In the genomic region with DNA sequence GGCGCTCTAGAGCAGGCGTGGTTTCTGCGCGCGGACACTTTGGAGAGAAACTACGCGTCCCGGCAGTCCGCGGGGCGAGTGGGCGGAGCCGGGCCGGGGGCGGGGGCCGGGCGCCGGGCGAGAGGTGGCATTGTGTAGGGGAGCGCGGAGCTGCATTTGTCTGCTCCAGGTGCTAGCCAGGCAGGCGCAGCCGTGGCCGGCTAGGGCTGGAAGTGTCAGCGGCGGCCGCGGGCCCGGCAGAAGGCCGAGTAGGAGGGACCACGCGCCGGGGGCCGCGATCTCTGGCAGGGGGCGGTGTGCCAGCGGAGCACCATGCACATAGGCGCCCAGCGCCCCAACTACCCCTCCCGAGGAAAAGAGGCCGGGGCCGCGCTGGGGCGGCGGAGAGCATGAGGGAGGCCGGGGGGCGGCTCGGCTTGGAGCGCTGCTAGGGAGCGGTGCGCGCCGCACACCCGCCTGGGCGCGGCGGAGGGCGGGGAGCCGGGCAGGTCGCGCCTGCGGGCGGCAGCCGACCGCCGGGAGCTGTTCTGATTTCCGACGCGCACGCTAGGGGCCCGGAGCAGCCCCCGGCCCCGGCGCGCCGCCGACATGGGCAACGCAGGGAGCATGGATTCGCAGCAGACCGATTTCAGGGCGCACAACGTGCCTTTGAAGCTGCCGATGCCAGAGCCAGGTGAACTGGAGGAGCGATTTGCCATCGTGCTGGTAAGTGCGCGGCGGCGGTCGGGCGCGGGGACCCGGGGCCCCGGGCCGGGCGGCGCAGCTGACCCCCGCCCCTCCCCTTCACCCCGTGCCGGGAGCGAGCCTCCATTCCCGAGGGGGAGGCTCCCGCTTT, we compare ENCODE assay signal across 8 cellular contexts. TPM values are rescaled to one million over a fixed set of nuclear protein-coding genes. Genes with fewer than 3 reads are reported as not detected.
A peak's percentile ranks its signal among the peaks of the same experiment; 100 is the strongest.
DNase-seq lines count a peak whose midpoint lies in the region; ATAC-seq and TF ChIP-seq lines count a peak whose summit lies in the region.

A gene (plus strand): TSS at position 159 of the 835 bp plus-strand sequence.

- DNase-seq in AG20443 (ENCODE audit: low spot score) (peak; percentile 93), NCI-H2196 treated with DMSO at 0.1 percent for 48 hours (lab: John Stamatoyannopoulos, UW; ENCODE audit: unreplicated experiment) (peak; percentile 46), lower leg skin (ENCODE audit: low spot score in 2 of 2) (peak; percentile 79 to 96)
- DNase-seq in effector memory CD4-positive, alpha-beta T cell, result no peak
- DNase-seq in stimulated activated CD4-positive, alpha-beta T cell treated with anti-CD3 and anti-CD28 coated beads, Interleukin-4, amount 100 ng/mL, for 24 hours, result peak; percentile 29

- H3K4me1 ChIP-seq in effector memory CD4-positive, alpha-beta T cell (ENCODE audit: control insufficient read depth, insufficient read depth, low read length, poor library complexity, severe bottlenecking), result peaks cover 4% of the 10 kb centered on the region

- ATAC-seq in GM18870 (IDR thresholded peaks at IDR 0.05; ENCODE audit: unreplicated experiment), result peak; percentile 81
- ATAC-seq in HG03066 (IDR thresholded peaks at IDR 0.05; ENCODE audit: low read depth, unreplicated experiment), result peak; percentile 72
- ATAC-seq in activated CD4-positive, CD25-positive, alpha-beta regulatory T cell treated with anti-CD3 and anti-CD28 coated beads, Interleukin-2, amount 50 U/mL, for 24 hours, result peak; percentile 64 to 66

- no peaks in the 10 kb centered on the region for H3K9me3 ChIP-seq in effector memory CD4-positive, alpha-beta T cell (ENCODE audit: control insufficient read depth, low read length)

- H3K27me3 ChIP-seq in effector memory CD4-positive, alpha-beta T cell (replicated peaks; ENCODE audit: control insufficient read depth, insufficient read depth, low read length, poor library complexity, severe bottlenecking), result peaks cover 17% of the 10 kb centered on the region

- intact Hi-C loops in lower leg skin (cut with DNase I; ENCODE audit: low total_unique reads), result no loop called here

- H3K36me3 ChIP-seq in effector memory CD4-positive, alpha-beta T cell (ENCODE audit: control insufficient read depth, insufficient read depth, low read length), result no peaks in the 10 kb centered on the region

- no peak for TF ChIP-seq CTCF in lower leg skin (IDR thresholded peaks at IDR 0.05)

- peak within 1 kb of the TSS; percentile 53 for H3K4me3 ChIP-seq in effector memory CD4-positive, alpha-beta T cell (ENCODE audit: insufficient read depth, low read depth, low read length, poor library complexity, severe bottlenecking)
- H3K4me3 ChIP-seq in lower leg skin (ENCODE audit: low read depth, poor library complexity, severe bottlenecking), result peak within 1 kb of the TSS; percentile 90

- no peak within 1 kb of the TSS for H3K27ac ChIP-seq in effector memory CD4-positive, alpha-beta T cell (ENCODE audit: insufficient read depth, low read length, poor library complexity, severe bottlenecking)

- no peak for TF ChIP-seq POLR2A in lower leg skin (IDR thresholded peaks at IDR 0.05)

- 0 to 3% methylated on average over 22 to 33 of the region's 103 CpGs for WGBS in lower leg skin, 2 donors

RNA-seq across cellular contexts. Expression of the gene that starts here (rescaled TPM):
- total RNA-seq in lower leg skin, result 10 to 100 TPM in 3 of 4 donors, 1 to 10 TPM in 1; 9.6 to 18.3 (median 12.9) TPM

Comparison
In these comparisons a context has a peak if more than half of its experiments do, and no peak if none do; other contexts are left out.
1. DNase-seq: peak in AG20443 (single experiment), NCI-H2196 treated with DMSO at 0.1 percent for 48 hours (single experiment), lower leg skin (2 of 2) and stimulated activated CD4-positive, alpha-beta T cell treated with anti-CD3 and anti-CD28 coated beads, Interleukin-4, amount 100 ng/mL, for 24 hours (single experiment); none in effector memory CD4-positive, alpha-beta T cell (0 of 3).
2. Peak in every context shown above with its lines, with median percentiles within 50 percentile points of each other: ATAC-seq.